3 cellular contexts compared by ENCODE assay signal in genomic region chr6:32174416-32174815, GRCh38.
TF ChIP-seq lines count a peak whose summit lies in the region.

No MANE protein-coding gene starts in this region.

TF ChIP-seq in SK-N-SH, 30 proteins besides CTCF, POLR2A, EP300 and RAD21:
- TF ChIP-seq REST (IDR thresholded peaks at IDR 0.05; ENCODE audit: low read depth, low read length), result no peak

TF ChIP-seq in SK-N-SH treated with all-trans-retinoic acid at 6 μM for 48 hours, 23 proteins besides CTCF, POLR2A, EP300 and RAD21 (continued from another document):
- no peak for TF ChIP-seq CREB5 (CRISPR knock-in tag; IDR thresholded peaks at IDR 0.05; ENCODE audit: low read depth)
- no peak for TF ChIP-seq GLIS3 (CRISPR knock-in tag; IDR thresholded peaks at IDR 0.05)
- TF ChIP-seq TCF4 (CRISPR knock-in tag; IDR thresholded peaks at IDR 0.05; ENCODE audit: borderline replicate concordance), result no peak
- TF ChIP-seq ZFP3 (CRISPR knock-in tag; IDR thresholded peaks at IDR 0.05), result no peak
- TF ChIP-seq ZFP30 (CRISPR knock-in tag; IDR thresholded peaks at IDR 0.05), result no peak
- no peak for TF ChIP-seq BACH2 (CRISPR knock-in tag; IDR thresholded peaks at IDR 0.05; ENCODE audit: borderline replicate concordance)
- no peak for TF ChIP-seq ZNF565 (CRISPR knock-in tag; conservative IDR thresholded peaks at IDR 0.05; ENCODE audit: low read depth)
- no peak for TF ChIP-seq ZC3H10 (CRISPR knock-in tag; IDR thresholded peaks at IDR 0.05)
- no peak for TF ChIP-seq ISL1 (CRISPR knock-in tag; IDR thresholded peaks at IDR 0.05)
- no peak for TF ChIP-seq TSHZ2 (CRISPR knock-in tag; IDR thresholded peaks at IDR 0.05)
- TF ChIP-seq, protein P1, sequence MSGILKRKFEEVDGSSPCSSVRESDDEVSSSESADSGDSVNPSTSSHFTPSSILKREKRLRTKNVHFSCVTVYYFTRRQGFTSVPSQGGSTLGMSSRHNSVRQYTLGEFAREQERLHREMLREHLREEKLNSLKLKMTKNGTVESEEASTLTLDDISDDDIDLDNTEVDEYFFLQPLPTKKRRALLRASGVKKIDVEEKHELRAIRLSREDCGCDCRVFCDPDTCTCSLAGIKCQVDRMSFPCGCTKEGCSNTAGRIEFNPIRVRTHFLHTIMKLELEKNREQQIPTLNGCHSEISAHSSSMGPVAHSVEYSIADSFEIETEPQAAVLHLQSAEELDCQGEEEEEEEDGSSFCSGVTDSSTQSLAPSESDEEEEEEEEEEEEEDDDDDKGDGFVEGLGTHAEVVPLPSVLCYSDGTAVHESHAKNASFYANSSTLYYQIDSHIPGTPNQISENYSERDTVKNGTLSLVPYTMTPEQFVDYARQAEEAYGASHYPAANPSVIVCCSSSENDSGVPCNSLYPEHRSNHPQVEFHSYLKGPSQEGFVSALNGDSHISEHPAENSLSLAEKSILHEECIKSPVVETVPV (CRISPR knock-in tag; IDR thresholded peaks at IDR 0.05), result no peak
- TF ChIP-seq OSR1 (CRISPR knock-in tag; IDR thresholded peaks at IDR 0.05), result no peak
- TF ChIP-seq PPARA (CRISPR knock-in tag; IDR thresholded peaks at IDR 0.05; ENCODE audit: borderline replicate concordance), result no peak
- TF ChIP-seq, protein P2, sequence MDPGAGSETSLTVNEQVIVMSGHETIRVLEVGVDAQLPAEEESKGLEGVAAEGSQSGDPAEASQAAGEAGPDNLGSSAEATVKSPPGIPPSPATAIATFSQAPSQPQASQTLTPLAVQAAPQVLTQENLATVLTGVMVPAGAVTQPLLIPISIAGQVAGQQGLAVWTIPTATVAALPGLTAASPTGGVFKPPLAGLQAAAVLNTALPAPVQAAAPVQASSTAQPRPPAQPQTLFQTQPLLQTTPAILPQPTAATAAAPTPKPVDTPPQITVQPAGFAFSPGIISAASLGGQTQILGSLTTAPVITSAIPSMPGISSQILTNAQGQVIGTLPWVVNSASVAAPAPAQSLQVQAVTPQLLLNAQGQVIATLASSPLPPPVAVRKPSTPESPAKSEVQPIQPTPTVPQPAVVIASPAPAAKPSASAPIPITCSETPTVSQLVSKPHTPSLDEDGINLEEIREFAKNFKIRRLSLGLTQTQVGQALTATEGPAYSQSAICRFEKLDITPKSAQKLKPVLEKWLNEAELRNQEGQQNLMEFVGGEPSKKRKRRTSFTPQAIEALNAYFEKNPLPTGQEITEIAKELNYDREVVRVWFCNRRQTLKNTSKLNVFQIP (CRISPR knock-in tag; IDR thresholded peaks at IDR 0.05; ENCODE audit: borderline replicate concordance, low read depth), result no peak

TF ChIP-seq in neural cell, 6 proteins besides CTCF, POLR2A, EP300 and RAD21 (continued from another document):
- no peak for TF ChIP-seq REST (IDR thresholded peaks at IDR 0.05; ENCODE audit: borderline replicate concordance)
- no peak for TF ChIP-seq MXI1 (conservative IDR thresholded peaks at IDR 0.05; ENCODE audit: poor library complexity, severe bottlenecking)
TF ChIP-seq in neural cell: peak in this region for 0.
